In the genomic region with DNA sequence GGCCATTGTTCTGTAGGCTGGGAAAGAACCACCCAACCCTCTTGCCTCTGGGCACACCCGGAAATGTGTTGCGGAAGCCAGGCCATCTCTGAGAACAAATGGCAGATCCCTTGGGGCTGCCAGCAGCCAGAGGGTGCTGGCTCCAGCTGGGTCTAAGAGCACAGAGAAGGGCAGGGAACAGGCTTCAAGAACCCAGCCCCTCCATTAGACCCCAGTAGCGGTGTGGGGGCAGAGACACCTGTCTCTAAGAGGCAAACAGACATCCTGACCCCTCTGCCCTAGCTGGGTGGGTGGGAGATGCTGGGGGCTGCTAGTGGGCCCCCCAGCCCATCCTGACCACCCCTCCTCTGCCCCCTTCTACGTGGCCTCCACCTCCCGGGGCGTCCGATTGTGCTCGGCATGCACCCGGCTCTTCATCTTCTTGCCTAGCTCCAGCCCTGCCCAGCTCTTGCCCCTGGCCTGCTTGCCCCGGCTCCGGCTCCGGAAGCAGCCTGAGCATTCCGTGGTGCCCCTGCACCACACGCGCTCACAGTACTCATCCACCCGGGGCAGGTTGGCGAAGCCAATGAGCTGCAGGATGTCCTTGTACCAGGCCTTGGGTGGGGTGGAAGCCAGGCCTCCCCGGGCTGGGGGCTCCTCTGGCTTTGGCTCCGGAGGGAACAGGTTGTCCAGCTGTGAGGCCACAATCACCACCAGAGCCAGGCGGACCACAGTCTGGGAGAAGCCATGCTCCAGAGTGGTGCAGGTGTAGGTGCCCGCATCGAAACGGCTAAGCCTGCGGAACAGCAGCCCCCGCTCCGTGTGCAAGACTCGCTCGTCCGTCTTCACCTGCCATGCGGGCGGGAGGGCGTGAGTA, we compare ENCODE assay signal across 24 cellular contexts. TPM values are rescaled to one million over a fixed set of nuclear protein-coding genes. Genes with fewer than 3 reads are reported as not detected.
DNase-seq lines count a peak whose midpoint lies in the region; TF ChIP-seq lines count a peak whose summit lies in the region.
"Had no signal": no experiment of that assay in that cellular context is flagged by ENCODE, and none has a peak within 500 bp of the region (broad histone marks: within the 10 kb centered on the region; RNA-seq: fewer than 3 reads in every experiment).

No MANE protein-coding gene starts in this region.

- TF ChIP-seq CTCF in BE2C (IDR thresholded peaks at IDR 0.05; ENCODE audit: low read depth, low read length): no peak
- no peak for TF ChIP-seq CTCF in nephron progenitor cell (IDR thresholded peaks at IDR 0.05)

- intact Hi-C loops in posterior vena cava (cut with DNase I): no loop called here

- H3K27me3 ChIP-seq in BE2C: no peaks in the 10 kb centered on the region
- no peaks in the 10 kb centered on the region for H3K27me3 ChIP-seq in mesendoderm (ENCODE audit: insufficient read depth, low read length, poor library complexity)
- H3K27me3 ChIP-seq: thyroid gland had no signal

- H3K27me3 Mint-ChIP-seq in nephron progenitor cell (ENCODE audit: low read depth, poor library complexity): peaks cover 4% of the 10 kb centered on the region
- H3K27me3 Mint-ChIP-seq: activated CD4-positive, alpha-beta T cell treated with anti-CD3 and anti-CD28 coated beads, Interleukin-2, amount 10 ng/mL, durations not matched to agents 7 days and 5 days had no signal

- DNase-seq in 8988T: peak; percentile 21
- peak; percentile 32 for DNase-seq in BE2C
- peak; percentile 45 for DNase-seq in dermis blood vessel endothelial cell
- DNase-seq in posterior vena cava (ENCODE audit: low spot score): peak; percentile 76
- DNase-seq in mesendoderm: no peak
- DNase-seq in nephron progenitor cell: no peak
- DNase-seq in activated CD8-positive, alpha-beta memory T cell treated with anti-CD3 and anti-CD28 coated beads, Interleukin-2, amount 50 U/mL, for 48 hours: no peak
- DNase-seq: activated CD4-positive, alpha-beta T cell treated with anti-CD3 and anti-CD28 coated beads, Interleukin-2, amount 10 ng/mL, durations not matched to agents 7 days and 5 days; activated naive CD4-positive, alpha-beta T cell treated with anti-CD3 and anti-CD28 coated beads, Interleukin-2, amount 50 U/mL, for 16 hours; activated T-cell treated with anti-CD3 and anti-CD28 coated beads, Interleukin-2, amount 50 U/mL, for 72 hours; GDM1; GOT3; KG1; kidney glomerular epithelial cell; NCI-H1694 treated with DMSO at 0.1 percent for 48 hours; NCI-H526 treated with DMSO at 0.1 percent for 48 hours; stimulated activated naive CD8-positive, alpha-beta T cell treated with anti-CD3 and anti-CD28 coated beads, Interleukin-15, Interleukin-2, amounts not matched to agents 100 U/mL and 50 U/mL, for 24 hours; T-helper 2 cell; thyroid gland had no signal

- H3K27ac ChIP-seq in mesendoderm (ENCODE audit: low read depth, low read length): no peak overlapping the region
- H3K27ac ChIP-seq: SK-N-MC, thyroid gland had no signal

- H3K9ac ChIP-seq in mesendoderm (ENCODE audit: low read length): no peak overlapping the region

- H3K4me1 ChIP-seq in BE2C (no peaks in the 10 kb centered on the region; the same call in 1 of the 2 replicates), mesendoderm (ENCODE audit: control insufficient read depth, low read depth, low read length) (no peaks in the 10 kb centered on the region)

- no peak overlapping the region for H3K56ac ChIP-seq in mesendoderm (ENCODE audit: low read length)

- H3K79me1 ChIP-seq in mesendoderm (ENCODE audit: low read length): no peaks in the 10 kb centered on the region

- no peak overlapping the region for H4K5ac ChIP-seq in mesendoderm (ENCODE audit: low read length)

- no peaks in the 10 kb centered on the region for H3K36me3 Mint-ChIP-seq in nephron progenitor cell (ENCODE audit: low read depth)
- H3K36me3 Mint-ChIP-seq: memory B cell had no signal

- no peak overlapping the region for H2BK120ac ChIP-seq in mesendoderm (ENCODE audit: low read depth, low read length)

- no peak overlapping the region for H3K27ac Mint-ChIP-seq in nephron progenitor cell
- H3K27ac Mint-ChIP-seq: activated CD4-positive, alpha-beta T cell treated with anti-CD3 and anti-CD28 coated beads, Interleukin-2, amount 10 ng/mL, durations not matched to agents 7 days and 5 days; activated T-cell treated with anti-CD3 and anti-CD28 coated beads, Interleukin-2, amount 50 U/mL, for 72 hours; memory B cell had no signal

- WGBS in mesendoderm (ENCODE audit: extremely low coverage, insufficient coverage, low lambda C conversion rate): no CpG with 5 or more reads among the region's 32 CpGs

- no peak overlapping the region for H4K8ac ChIP-seq in mesendoderm (ENCODE audit: low read depth, low read length)

- H3K79me2 ChIP-seq in mesendoderm (ENCODE audit: control insufficient read depth, insufficient read depth, low read length): no peaks in the 10 kb centered on the region

- H3K4me3 ChIP-seq in BE2C (ENCODE audit: low read depth, low read length) (no peak overlapping the region), mesendoderm (ENCODE audit: low read length) (no peak overlapping the region)
- H3K4me3 ChIP-seq: SK-N-MC, thyroid gland had no signal

- no peak overlapping the region for H2BK5ac ChIP-seq in mesendoderm (ENCODE audit: low read length)

- no peak overlapping the region for H3K4ac ChIP-seq in mesendoderm (ENCODE audit: low read depth, low read length)

- no peak overlapping the region for H3K18ac ChIP-seq in mesendoderm (ENCODE audit: low read length)

- H3K4me3 Mint-ChIP-seq in nephron progenitor cell: no peak overlapping the region
- H3K4me3 Mint-ChIP-seq: activated CD4-positive, alpha-beta T cell treated with anti-CD3 and anti-CD28 coated beads, Interleukin-2, amount 10 ng/mL, durations not matched to agents 7 days and 5 days; activated T-cell treated with anti-CD3 and anti-CD28 coated beads, Interleukin-2, amount 50 U/mL, for 72 hours; memory B cell had no signal

- H3K4me2 ChIP-seq in mesendoderm (ENCODE audit: low read length): no peak overlapping the region

- H3K4me1 Mint-ChIP-seq in nephron progenitor cell: peaks cover 66% of the 10 kb centered on the region

- no peaks in the 10 kb centered on the region for H3K9me3 Mint-ChIP-seq in nephron progenitor cell
- H3K9me3 Mint-ChIP-seq: activated CD4-positive, alpha-beta T cell treated with anti-CD3 and anti-CD28 coated beads, Interleukin-2, amount 10 ng/mL, durations not matched to agents 7 days and 5 days; activated T-cell treated with anti-CD3 and anti-CD28 coated beads, Interleukin-2, amount 50 U/mL, for 72 hours; memory B cell had no signal

- H2BK15ac ChIP-seq in mesendoderm (replicated peaks; ENCODE audit: low read depth): no peak overlapping the region

- H3K36me3 ChIP-seq in BE2C (no peaks in the 10 kb centered on the region), mesendoderm (ENCODE audit: control insufficient read depth, insufficient read depth, low read length) (no peaks in the 10 kb centered on the region)
- H3K36me3 ChIP-seq: thyroid gland had no signal

- H2AK5ac ChIP-seq in mesendoderm (ENCODE audit: low read length): no peak overlapping the region

- no peak overlapping the region for H3K23ac ChIP-seq in mesendoderm (ENCODE audit: low read length)

- no peaks in the 10 kb centered on the region for H3K9me3 ChIP-seq in BE2C
- H3K9me3 ChIP-seq: thyroid gland had no signal

RNA-seq across cellular contexts. Expression of gene SEMA3G, which starts 9.4 kb away (rescaled TPM):
- 19.0 TPM for polyA plus RNA-seq in BE2C (2012; ENCODE audit: insufficient read depth, insufficient read length, low read depth)
- 30.5 and 30.9 TPM in 2 replicates for total RNA-seq in dermis blood vessel endothelial cell
- 10 to 100 TPM; 12.4 to 17.7 TPM for total RNA-seq in posterior vena cava
- 0.56 TPM for polyA plus RNA-seq in mesendoderm (2013, experiment 1 of 2)
- 0.62 TPM for polyA plus RNA-seq in mesendoderm (2013, experiment 2 of 2)

RNA-seq across cellular contexts. Expression of gene TNNC1, which starts 18.4 kb away (rescaled TPM):
- 0.83 TPM for polyA plus RNA-seq in BE2C (2012; ENCODE audit: insufficient read depth, insufficient read length, low read depth)
- total RNA-seq in dermis blood vessel endothelial cell (not detected in 2 replicates), posterior vena cava (1 to 10 TPM; 3.5 to 5.5 TPM)
- 6.0 TPM for polyA plus RNA-seq in mesendoderm (2013, experiment 1 of 2)
- polyA plus RNA-seq in mesendoderm (2013, experiment 2 of 2): 6.5 TPM
- total RNA-seq: glomerular endothelial cell, HT1080, RPMI7951 had no signal

RNA-seq across cellular contexts. Expression of gene NISCH, which starts 19.9 kb away (rescaled TPM):
- polyA plus RNA-seq in BE2C (2012; ENCODE audit: insufficient read depth, insufficient read length, low read depth): 58.7 TPM
- total RNA-seq in dermis blood vessel endothelial cell (72.8 and 106 TPM in 2 replicates), posterior vena cava (10 to 100 TPM; 53.0 to 65.2 TPM)
- 28.4 TPM for polyA plus RNA-seq in mesendoderm (2013, experiment 1 of 2)
- polyA plus RNA-seq in mesendoderm (2013, experiment 2 of 2): 29.0 TPM

RNA-seq across cellular contexts. Expression of gene PHF7, which starts 25.0 kb away (rescaled TPM):
- polyA plus RNA-seq in BE2C (2012; ENCODE audit: insufficient read depth, insufficient read length, low read depth): 1.3 TPM
- 2.9 and 4.4 TPM in 2 replicates for total RNA-seq in dermis blood vessel endothelial cell
- 1 to 10 TPM; 6.4 to 9.2 TPM for total RNA-seq in posterior vena cava
- polyA plus RNA-seq in mesendoderm (2013, experiment 1 of 2): 4.9 TPM
- polyA plus RNA-seq in mesendoderm (2013, experiment 2 of 2): 4.9 TPM

RNA-seq across cellular contexts. Expression of gene BAP1, which starts 25.7 kb away (rescaled TPM):
- 132 TPM for polyA plus RNA-seq in BE2C (2012; ENCODE audit: insufficient read depth, insufficient read length, low read depth)
- total RNA-seq in dermis blood vessel endothelial cell: 72.7 and 92.1 TPM in 2 replicates
- total RNA-seq in posterior vena cava: 10 to 100 TPM; 53.0 to 55.1 TPM
- polyA plus RNA-seq in mesendoderm (2013, experiment 1 of 2): 39.0 TPM
- 38.6 TPM for polyA plus RNA-seq in mesendoderm (2013, experiment 2 of 2)

Comparison
In these comparisons a context has a peak if more than half of its experiments do, and no peak if none do; other contexts are left out.
1. DNase-seq: peak in 8988T (single experiment), BE2C (single experiment), dermis blood vessel endothelial cell (single experiment) and posterior vena cava (single experiment); none in mesendoderm (single experiment), nephron progenitor cell (single experiment) and activated CD8-positive, alpha-beta memory T cell treated with anti-CD3 and anti-CD28 coated beads, Interleukin-2, amount 50 U/mL, for 48 hours (single experiment).